18 cellular contexts compared by ENCODE assay signal in the genomic region with DNA sequence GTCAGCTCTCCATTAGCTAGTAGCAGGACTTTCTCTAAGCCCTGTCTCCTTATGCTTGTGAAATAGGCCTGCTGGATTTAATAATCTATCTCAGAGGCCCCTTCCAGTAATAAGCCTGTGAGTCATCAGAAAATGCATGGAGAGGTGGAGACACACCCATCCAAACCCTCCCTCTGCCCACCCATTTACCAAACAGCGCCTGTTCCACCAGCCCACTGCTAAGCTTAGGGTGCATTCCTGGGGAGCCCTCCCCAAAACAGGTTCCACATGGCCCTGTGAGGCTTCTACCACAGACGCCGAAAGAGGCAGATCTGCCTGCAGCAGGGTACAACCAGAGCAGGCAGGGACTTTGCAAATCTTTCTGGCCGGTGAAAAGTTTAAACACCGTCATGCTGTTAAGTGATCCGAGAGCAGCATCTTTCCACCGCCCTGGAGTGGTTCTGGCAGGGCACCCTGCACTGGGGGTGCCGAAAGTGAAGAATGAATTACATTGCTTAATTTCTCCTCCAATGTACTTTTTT.
DNase-seq lines count a peak whose midpoint lies in the region; ATAC-seq, FAIRE-seq and TF ChIP-seq lines count a peak whose summit lies in the region.
"Had no signal": no experiment of that assay in that cellular context is flagged by ENCODE, and none has a peak within 500 bp of the region (broad histone marks: within the 10 kb centered on the region; RNA-seq: fewer than 3 reads in every experiment).

No MANE protein-coding gene starts in this region.

- 18 to 44% methylated on average over 3 to 7 of the region's 8 CpGs for WGBS in gastroesophageal sphincter (ENCODE audit: low coverage in 1 of 2), 2 donors

- H3K4me1 ChIP-seq in RWPE2 (ENCODE audit: insufficient read depth, poor library complexity, severe bottlenecking) (peaks cover 6% of the 10 kb centered on the region), gastroesophageal sphincter (peaks cover 0 to 55% (median 12%) of the 10 kb centered on the region in 3 donors)
- H3K4me1 ChIP-seq: ascending aorta, neural progenitor cell had no signal

- peak; percentile 44 for DNase-seq in Daoy (ENCODE audit: low read depth)
- DNase-seq in RWPE2 (ENCODE audit: low spot score), result no peak
- peak; percentile 29 for DNase-seq in skeletal muscle cell (ENCODE audit: low read depth)
- no peak for DNase-seq in DMS153 (lab: John Stamatoyannopoulos, UW)
- DNase-seq in GM10248 (ENCODE audit: extremely low spot score), result no peak
- DNase-seq in urothelium cell line (ENCODE audit: low spot score), result no peak
- DNase-seq: CD8-positive, alpha-beta T cell; GOT3; Kasumi-1; kidney; SHP77 treated with DMSO at 0.1 percent for 48 hours; stimulated activated CD4-positive, alpha-beta T cell treated with anti-CD3 and anti-CD28 coated beads, Interleukin-2, amount 100 ng/mL, for 48 hours; substantia nigra; WERI-Rb-1 had no signal

- TF ChIP-seq CTCF in RWPE2 (IDR thresholded peaks at IDR 0.05; ENCODE audit: poor library complexity, severe bottlenecking) (no peak), gastroesophageal sphincter (IDR thresholded peaks at IDR 0.05) (no peak), GM10248 (IDR thresholded peaks at IDR 0.05; ENCODE audit: control extremely low read depth, extremely low read depth, low read depth, missing control alignments) (no peak)

- no peak for TF ChIP-seq EP300 in gastroesophageal sphincter (IDR thresholded peaks at IDR 0.05)

- CTCF ChIA-PET in GM10248 (lab: Yijun Ruan, JAX), result interaction anchor here (1.3 kb wide), 1 partner anchor 10 kb away, joined by 3 read pairs; no protein-coding TSS in a partner anchor

- H3K27ac ChIP-seq in RWPE2 (ENCODE audit: poor library complexity, severe bottlenecking), result no peak overlapping the region
- H3K27ac ChIP-seq in gastroesophageal sphincter, result peak overlapping the region in 3 of 4 donors; percentile 56 to 63 (median 60)
- H3K27ac ChIP-seq: neural progenitor cell, WERI-Rb-1 had no signal

- FAIRE-seq in urothelium cell line (lab: Jason Lieb, UNC), result no peak
- FAIRE-seq: kidney had no signal

- no peaks in the 10 kb centered on the region for H3K9me3 ChIP-seq in RWPE2 (ENCODE audit: severe bottlenecking)
- no peaks in the 10 kb centered on the region for H3K9me3 ChIP-seq in gastroesophageal sphincter
- H3K9me3 ChIP-seq: ascending aorta had no signal

- H3K27me3 ChIP-seq in RWPE2 (ENCODE audit: insufficient read depth, poor library complexity, severe bottlenecking) (no peaks in the 10 kb centered on the region), gastroesophageal sphincter (no peaks in the 10 kb centered on the region)
- H3K27me3 ChIP-seq: ascending aorta, neural progenitor cell had no signal

- POLR2A ChIA-PET in GM10248 (lab: Yijun Ruan, JAX), result no interaction called here

- TF ChIP-seq POLR2A in gastroesophageal sphincter (IDR thresholded peaks at IDR 0.05), result no peak

- H3K36me3 ChIP-seq in RWPE2 (ENCODE audit: low read depth), result no peaks in the 10 kb centered on the region
- no peaks in the 10 kb centered on the region for H3K36me3 ChIP-seq in gastroesophageal sphincter
- H3K36me3 ChIP-seq: ascending aorta, neural progenitor cell, WERI-Rb-1 had no signal

- ATAC-seq in RWPE2 (ENCODE audit: low read depth) (peak; percentile 66), gastroesophageal sphincter (peak; percentile 77), HG03520 (IDR thresholded peaks at IDR 0.05; ENCODE audit: unreplicated experiment) (no peak)
- ATAC-seq: CD8-positive, alpha-beta T cell had no signal

- H3K4me3 ChIP-seq in RWPE2 (ENCODE audit: severe bottlenecking), result no peak overlapping the region
- no peak overlapping the region for H3K4me3 ChIP-seq in gastroesophageal sphincter
- H3K4me3 ChIP-seq in skeletal muscle cell (ENCODE audit: low read depth, low read length), result no peak overlapping the region
- H3K4me3 ChIP-seq: ascending aorta, neural progenitor cell had no signal

Comparison
In these comparisons a context has a peak if more than half of its experiments do, and no peak if none do; other contexts are left out.
1. DNase-seq: peak in Daoy (single experiment) and skeletal muscle cell (single experiment); none in RWPE2 (single experiment), DMS153 (single experiment), GM10248 (single experiment) and urothelium cell line (single experiment).